ENCODE assay signal across 1 cellular context in genomic region chr3:184314700-184315505, GRCh38.
A peak's percentile ranks its signal among the peaks of the same experiment; 100 is the strongest.
TF ChIP-seq lines count a peak whose summit lies in the region.

No MANE protein-coding gene starts in this region.

TF ChIP-seq in HepG2, 621 proteins besides CTCF, POLR2A, EP300 and RAD21 (continued from another document and continues in another):
- TF ChIP-seq ZGPAT (CRISPR knock-in tag; IDR thresholded peaks at IDR 0.05) (peak; percentile 61; the same call in 1 of the 2 replicates), PATZ1 (CRISPR knock-in tag; IDR thresholded peaks at IDR 0.05) (peak; percentile 61), E2F1 (CRISPR knock-in tag; IDR thresholded peaks at IDR 0.05) (no peak), HMGXB4 (CRISPR knock-in tag; IDR thresholded peaks at IDR 0.05; ENCODE audit: borderline replicate concordance in 1 of 2, low read depth in 1 of 2) (0 out of 4 replicates have a peak, but pooled peaks of 1 of the 2 experiments have one; percentile 58), SALL1 (CRISPR knock-in tag; IDR thresholded peaks at IDR 0.05) (peak; percentile 32; the same call in 1 of the 2 replicates), ZNF430 (CRISPR knock-in tag; IDR thresholded peaks at IDR 0.05) (peak; percentile 75; the same call in 1 of the 2 replicates), RARA (CRISPR knock-in tag; IDR thresholded peaks at IDR 0.05) (0 out of 2 replicates have a peak, but pooled peaks have one; percentile 10), IRF2 (CRISPR knock-in tag; IDR thresholded peaks at IDR 0.05) (peak; percentile 22; the same call in 1 of the 2 replicates), GFI1 (CRISPR knock-in tag; IDR thresholded peaks at IDR 0.05; ENCODE audit: borderline replicate concordance) (peak; percentile 60; the same call in 1 of the 2 replicates), ZMAT3 (CRISPR knock-in tag; conservative IDR thresholded peaks at IDR 0.05) (peak; percentile 38; the same call in 1 of the 2 replicates), YEATS4 (CRISPR knock-in tag; IDR thresholded peaks at IDR 0.05; ENCODE audit: borderline replicate concordance) (peak; percentile 81), ISL2 (CRISPR knock-in tag; IDR thresholded peaks at IDR 0.05) (0 out of 2 replicates have a peak, but pooled peaks have one; percentile 37), PHF20 (CRISPR knock-in tag; IDR thresholded peaks at IDR 0.05) (peak; percentile 9; the same call in 1 of the 2 replicates), MEIS1 (CRISPR knock-in tag; IDR thresholded peaks at IDR 0.05; ENCODE audit: borderline replicate concordance) (no peak), BRF2 (CRISPR knock-in tag; IDR thresholded peaks at IDR 0.05) (0 out of 2 replicates have a peak, but pooled peaks have one; percentile 28), TOPORS (CRISPR knock-in tag; IDR thresholded peaks at IDR 0.05) (no peak), MXD3 (CRISPR knock-in tag; IDR thresholded peaks at IDR 0.05) (no peak), MLXIP (CRISPR knock-in tag; IDR thresholded peaks at IDR 0.05; ENCODE audit: borderline replicate concordance) (0 out of 2 replicates have a peak, but pooled peaks have one; percentile 33), GABPB1 (CRISPR knock-in tag; IDR thresholded peaks at IDR 0.05) (peak; percentile 63; the same call in 1 of the 2 replicates), KDM2A (CRISPR knock-in tag; IDR thresholded peaks at IDR 0.05; ENCODE audit: borderline replicate concordance, low read depth) (peak; percentile 45; the same call in 1 of the 2 replicates), PHF8 (CRISPR knock-in tag; IDR thresholded peaks at IDR 0.05) (peak; percentile 66), ZHX2 (IDR thresholded peaks at IDR 0.05; ENCODE audit: low read depth) (no peak; the same call in 1 of the 2 replicates), ZHX2 (CRISPR knock-in tag; IDR thresholded peaks at IDR 0.05; ENCODE audit: borderline replicate concordance) (peak; percentile 37; the same call in 1 of the 2 replicates), ZFY (CRISPR knock-in tag; IDR thresholded peaks at IDR 0.05) (peak; percentile 77), IRF1 (CRISPR knock-in tag; IDR thresholded peaks at IDR 0.05; ENCODE audit: low read depth) (peak; percentile 55; the same call in 1 of the 2 replicates), FOXO4 (CRISPR knock-in tag; conservative IDR thresholded peaks at IDR 0.05) (no peak), ZNF841 (CRISPR knock-in tag; IDR thresholded peaks at IDR 0.05; ENCODE audit: borderline replicate concordance) (0 out of 2 replicates have a peak, but pooled peaks have one; percentile 11), MBNL3 (CRISPR knock-in tag; conservative IDR thresholded peaks at IDR 0.05) (no peak), NR1H2 (CRISPR knock-in tag; IDR thresholded peaks at IDR 0.05; ENCODE audit: borderline replicate concordance, low read depth) (0 out of 2 replicates have a peak, but pooled peaks have one; percentile 44), ZSCAN9 (CRISPR knock-in tag; IDR thresholded peaks at IDR 0.05; ENCODE audit: borderline replicate concordance) (peak; percentile 31; the same call in 1 of the 2 replicates), NR2F2 (IDR thresholded peaks at IDR 0.05; ENCODE audit: borderline replicate concordance, low read depth) (no peak), SRY (CRISPR knock-in tag; IDR thresholded peaks at IDR 0.05) (0 out of 2 replicates have a peak, but pooled peaks have one; percentile 50), ZBTB43 (CRISPR knock-in tag; conservative IDR thresholded peaks at IDR 0.05) (no peak), ZNF121 (CRISPR knock-in tag; IDR thresholded peaks at IDR 0.05) (0 out of 2 replicates have a peak, but pooled peaks have one; percentile 32), TEAD3 (CRISPR knock-in tag; optimal IDR thresholded peaks at IDR 0.05; ENCODE audit: borderline replicate concordance) (peak; percentile 16)
